In the genomic region with DNA sequence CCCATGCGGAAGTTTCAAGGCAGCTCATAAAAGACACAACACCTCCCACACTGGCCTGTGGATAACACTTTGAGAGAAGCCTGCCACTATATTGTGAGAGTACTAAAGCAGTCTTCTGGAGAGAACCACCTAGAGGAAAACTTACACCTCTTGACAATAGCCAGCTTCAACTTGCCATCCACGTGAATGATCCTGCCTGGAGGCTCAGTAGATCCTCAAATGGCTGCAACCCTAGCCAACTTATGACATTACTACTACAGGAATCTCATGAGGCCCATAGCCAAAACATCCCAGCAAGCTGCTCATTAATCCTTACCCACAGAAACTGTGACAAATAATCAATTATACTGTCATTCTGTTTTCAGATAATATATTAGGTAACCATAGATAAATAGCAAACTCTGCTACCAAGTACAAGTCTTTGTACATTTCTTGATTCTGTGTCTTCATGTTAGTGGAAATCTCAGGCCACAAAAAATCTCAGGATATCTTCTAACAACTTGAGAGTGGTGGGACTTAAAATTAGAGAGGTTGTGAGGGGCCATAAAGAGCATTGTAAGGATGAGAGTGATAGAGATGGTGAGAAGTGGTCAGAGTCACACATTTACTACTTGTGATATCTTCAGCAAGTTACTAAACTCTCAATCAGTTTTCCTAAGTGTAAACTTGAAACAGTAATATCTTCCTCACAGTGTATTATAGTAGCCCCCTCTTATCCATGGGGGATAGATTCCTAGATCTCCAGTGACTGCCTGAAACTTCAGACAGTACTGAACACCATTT, we compare ENCODE assay signal across 15 cellular contexts.
A peak's percentile ranks its signal among the peaks of the same experiment; 100 is the strongest.
DNase-seq lines count a peak whose midpoint lies in the region; ATAC-seq and TF ChIP-seq lines count a peak whose summit lies in the region.
"Had no signal": no experiment of that assay in that cellular context is flagged by ENCODE, and none has a peak within 500 bp of the region (broad histone marks: within the 10 kb centered on the region; RNA-seq: fewer than 3 reads in every experiment).

No MANE protein-coding gene starts in this region.

- H3K9me3 ChIP-seq in Loucy (ENCODE audit: insufficient read depth, low read depth, low read length), result no peaks in the 10 kb centered on the region
- H3K9me3 ChIP-seq in esophagus squamous epithelium, result no peaks in the 10 kb centered on the region
- H3K9me3 ChIP-seq: thyroid gland had no signal

- H3K79me2 ChIP-seq in Loucy (ENCODE audit: insufficient read depth, low read length), result no peaks in the 10 kb centered on the region

- no peak for TF ChIP-seq POLR2A in esophagus squamous epithelium (IDR thresholded peaks at IDR 0.05)

- H3K9me3 Mint-ChIP-seq in stimulated activated memory B cell treated with anti-CD40 and anti-IgM and Interleukin-4, amounts not matched to agents 10 μg/mL and 1 μg/mL and 100 μg/mL, for 72 hours, result no peaks in the 10 kb centered on the region
- no peaks in the 10 kb centered on the region for H3K9me3 Mint-ChIP-seq in osteocyte (ENCODE audit: unreplicated experiment)
- H3K9me3 Mint-ChIP-seq: activated T-cell treated with anti-CD3 and anti-CD28 coated beads, Interleukin-2, amount 50 U/mL, for 4 hours had no signal

- H3K27ac ChIP-seq in esophagus squamous epithelium, result peak overlapping the region in 2 of 4 donors; percentile 1 to 22
- H3K27ac ChIP-seq: thyroid gland had no signal

- H3K9ac ChIP-seq in Loucy (ENCODE audit: low read depth, low read length, poor library complexity, severe bottlenecking), result peak overlapping the region; percentile 50

- intact Hi-C loops in esophagus squamous epithelium (cut with DNase I), result no loop called here
- intact Hi-C loops in left ventricle myocardium superior (cut with micrococcal nuclease), result no loop called here

- peak overlapping the region; percentile 73 for H3K4me2 ChIP-seq in Loucy (ENCODE audit: low read depth, low read length, poor library complexity, severe bottlenecking)

- H3K27me3 ChIP-seq in Loucy (ENCODE audit: insufficient read depth, low read length, poor library complexity, severe bottlenecking) (no peaks in the 10 kb centered on the region), esophagus squamous epithelium (no peaks in the 10 kb centered on the region)
- H3K27me3 ChIP-seq: thyroid gland had no signal

- H3K4me3 ChIP-seq in Loucy (ENCODE audit: low read length, poor library complexity, severe bottlenecking) (peak overlapping the region; percentile 70), esophagus squamous epithelium (no peak overlapping the region)
- H3K4me3 ChIP-seq: thyroid gland had no signal

- ATAC-seq in left lobe of liver (peak; percentile 40), GM19397 (IDR thresholded peaks at IDR 0.05; ENCODE audit: unreplicated experiment) (no peak), left ventricle myocardium superior (no peak)
- no peak for ATAC-seq in stimulated activated memory B cell treated with anti-CD40 and anti-IgM and Interleukin-4, amounts not matched to agents 10 μg/mL and 1 μg/mL and 100 μg/mL, for 72 hours

- TF ChIP-seq CTCF in Loucy (conservative IDR thresholded peaks at IDR 0.05; ENCODE audit: low read length) (no peak), esophagus squamous epithelium (IDR thresholded peaks at IDR 0.05) (no peak), osteocyte (IDR thresholded peaks at IDR 0.05) (no peak)

- no peaks in the 10 kb centered on the region for H3K27me3 Mint-ChIP-seq in stimulated activated memory B cell treated with anti-CD40 and anti-IgM and Interleukin-4, amounts not matched to agents 10 μg/mL and 1 μg/mL and 100 μg/mL, for 72 hours
- no peaks in the 10 kb centered on the region for H3K27me3 Mint-ChIP-seq in osteocyte (ENCODE audit: unreplicated experiment)

- H3K4me1 ChIP-seq in Loucy (ENCODE audit: insufficient read depth, low read length, poor library complexity, severe bottlenecking), result peaks cover 10% of the 10 kb centered on the region
- peaks cover 0 to 13% (median 0%) of the 10 kb centered on the region in 3 donors for H3K4me1 ChIP-seq in esophagus squamous epithelium
- H3K4me1 ChIP-seq: thyroid gland had no signal

- H4K20me1 ChIP-seq in Loucy (ENCODE audit: insufficient read depth, low read length, poor library complexity, severe bottlenecking), result no peaks in the 10 kb centered on the region

- H3F3A ChIP-seq in Loucy (ENCODE audit: low read depth), result no peaks in the 10 kb centered on the region

- H3K36me3 Mint-ChIP-seq in stimulated activated memory B cell treated with anti-CD40 and anti-IgM and Interleukin-4, amounts not matched to agents 10 μg/mL and 1 μg/mL and 100 μg/mL, for 72 hours, result no peaks in the 10 kb centered on the region
- no peaks in the 10 kb centered on the region for H3K36me3 Mint-ChIP-seq in osteocyte (ENCODE audit: unreplicated experiment)

- peak overlapping the region; percentile 90 for H2AFZ ChIP-seq in Loucy (ENCODE audit: low read length)

- H3K9me2 ChIP-seq in Loucy (replicated peaks; ENCODE audit: low read depth, low read length), result no peaks in the 10 kb centered on the region

- DNase-seq in astrocyte of the hippocampus (ENCODE audit: low read depth, low spot score), result peak; percentile 11
- no peak for DNase-seq in left lobe of liver (ENCODE audit: low spot score)
- DNase-seq in esophagus squamous epithelium (lab: John Stamatoyannopoulos, UW), result no peak
- no peak for DNase-seq in osteocyte (ENCODE audit: extremely low spot score, unreplicated experiment)
- DNase-seq in left ventricle myocardium superior, result no peak
- DNase-seq: activated T-cell treated with anti-CD3 and anti-CD28 coated beads, Interleukin-2, amount 50 U/mL, for 4 hours; anterior cingulate cortex; effector memory CD4-positive, alpha-beta T cell; midbrain; NCI-H524; SIG-M5; thyroid gland had no signal

- H3K4me3 Mint-ChIP-seq in stimulated activated memory B cell treated with anti-CD40 and anti-IgM and Interleukin-4, amounts not matched to agents 10 μg/mL and 1 μg/mL and 100 μg/mL, for 72 hours, result no peak overlapping the region
- no peak overlapping the region for H3K4me3 Mint-ChIP-seq in osteocyte (ENCODE audit: unreplicated experiment)

- H3K27ac Mint-ChIP-seq in stimulated activated memory B cell treated with anti-CD40 and anti-IgM and Interleukin-4, amounts not matched to agents 10 μg/mL and 1 μg/mL and 100 μg/mL, for 72 hours, result peak overlapping the region; percentile 66
- H3K27ac Mint-ChIP-seq in osteocyte (ENCODE audit: unreplicated experiment), result no peak overlapping the region

- H3K4me1 Mint-ChIP-seq in stimulated activated memory B cell treated with anti-CD40 and anti-IgM and Interleukin-4, amounts not matched to agents 10 μg/mL and 1 μg/mL and 100 μg/mL, for 72 hours, result peaks cover 19% of the 10 kb centered on the region
- peaks cover 11% of the 10 kb centered on the region for H3K4me1 Mint-ChIP-seq in osteocyte (ENCODE audit: unreplicated experiment)

- no peaks in the 10 kb centered on the region for H3K36me3 ChIP-seq in Loucy (ENCODE audit: insufficient read depth, low read length)
- no peaks in the 10 kb centered on the region for H3K36me3 ChIP-seq in esophagus squamous epithelium
- H3K36me3 ChIP-seq: thyroid gland had no signal

- WGBS in esophagus squamous epithelium, 2 donors, result 42 to 60% methylated on average over 2 of the region's 2 CpGs
